8 cellular contexts compared by ENCODE assay signal in the genomic region with DNA sequence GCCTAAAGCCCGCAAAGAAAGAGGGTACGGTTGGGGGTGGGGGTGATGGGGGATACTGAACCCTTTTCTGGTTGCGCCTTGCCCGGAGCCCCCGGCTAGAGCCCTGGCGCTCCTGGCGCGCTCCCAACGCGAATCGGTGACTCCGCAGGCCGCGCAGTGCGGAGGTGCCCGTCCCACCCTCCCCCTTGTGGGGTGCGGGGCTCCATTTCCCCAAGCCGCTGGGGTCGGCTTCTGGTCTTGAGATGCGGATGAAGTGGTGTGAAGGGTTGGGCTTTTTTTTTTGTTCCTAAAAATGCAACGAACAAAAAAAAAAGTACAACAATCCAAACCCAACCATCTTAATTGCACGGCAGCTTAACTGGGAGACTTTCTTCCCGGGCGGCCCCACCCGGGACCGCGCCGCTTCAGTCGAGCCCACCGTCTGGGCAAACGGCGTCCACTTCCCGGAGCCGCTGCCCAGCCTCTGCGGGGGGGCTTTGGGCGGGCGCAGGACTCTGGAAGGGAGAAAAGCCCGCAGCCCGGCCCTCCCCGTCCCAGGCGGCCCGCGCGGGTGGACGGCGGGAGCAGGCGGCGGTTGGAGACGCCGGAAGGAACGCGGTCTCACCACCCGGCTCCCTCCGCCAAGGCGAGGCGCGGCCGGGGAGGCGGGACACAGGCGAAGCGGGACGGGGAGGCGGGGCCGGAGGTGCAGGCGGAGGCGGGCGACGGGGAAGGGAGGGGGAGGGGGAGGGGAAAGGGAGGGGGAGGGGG. TPM values are rescaled to one million over a fixed set of nuclear protein-coding genes. Genes with fewer than 3 reads are reported as not detected.
DNase-seq lines count a peak whose midpoint lies in the region; TF ChIP-seq lines count a peak whose summit lies in the region.

No MANE protein-coding gene starts in this region.

- 1 to 2% methylated on average over 23 to 58 of the region's 68 CpGs for WGBS in GM23248 (ENCODE audit: low coverage in 1 of 2, low lambda C conversion rate in 2 of 2, missing lambda C conversion rate in 2 of 2), 2 experiments
- 0 to 1% methylated on average over 32 to 34 of the region's 68 CpGs for WGBS in thyroid gland, 2 donors

- H4K20me1 ChIP-seq in GM23248 (ENCODE audit: insufficient read depth): no peaks in the 10 kb centered on the region
- H4K20me1 ChIP-seq in Loucy (ENCODE audit: insufficient read depth, low read length, poor library complexity, severe bottlenecking): peaks cover 36% of the 10 kb centered on the region
- H4K20me1 ChIP-seq in SU-DHL-6 (ENCODE audit: low read depth, low read length): no peaks in the 10 kb centered on the region

- H3K27ac ChIP-seq in GM23248: peak overlapping the region; percentile 90
- H3K27ac ChIP-seq in SU-DHL-6 (ENCODE audit: low read depth, low read length): peak overlapping the region; percentile 83
- H3K27ac ChIP-seq in cardiac muscle cell: peak overlapping the region; percentile 92
- peak overlapping the region; percentile 91 for H3K27ac ChIP-seq in parathyroid adenoma
- H3K27ac ChIP-seq in thyroid gland: peak overlapping the region; percentile 95 to 98 (median 96)

- H3K4me2 ChIP-seq in GM23248 (ENCODE audit: unreplicated experiment): peak overlapping the region; percentile 83
- peak overlapping the region; percentile 78 for H3K4me2 ChIP-seq in Loucy (ENCODE audit: low read depth, low read length, poor library complexity, severe bottlenecking)
- peak overlapping the region; percentile 82 for H3K4me2 ChIP-seq in SU-DHL-6 (ENCODE audit: low read depth, low read length, poor library complexity, severe bottlenecking)
- peak overlapping the region; percentile 71 for H3K4me2 ChIP-seq in parathyroid adenoma (ENCODE audit: low read length)

- no peak for TF ChIP-seq CTCF in Loucy (conservative IDR thresholded peaks at IDR 0.05; ENCODE audit: low read length)
- no peak for TF ChIP-seq CTCF in SU-DHL-6 (IDR thresholded peaks at IDR 0.05; ENCODE audit: insufficient read depth, low read length, poor library complexity, severe bottlenecking)
- no peak for TF ChIP-seq CTCF in cardiac muscle cell (IDR thresholded peaks at IDR 0.05; ENCODE audit: low read depth, low read length)
- TF ChIP-seq CTCF in parathyroid adenoma (IDR thresholded peaks at IDR 0.05): no peak
- no peak for TF ChIP-seq CTCF in thyroid gland (IDR thresholded peaks at IDR 0.05)

- H3F3A ChIP-seq in GM23248 (ENCODE audit: insufficient read depth): peaks cover 19% of the 10 kb centered on the region
- H3F3A ChIP-seq in Loucy (ENCODE audit: low read depth): no peaks in the 10 kb centered on the region
- H3F3A ChIP-seq in SU-DHL-6 (ENCODE audit: insufficient read depth): peaks cover 25% of the 10 kb centered on the region

- H3K4me1 ChIP-seq in GM23248 (ENCODE audit: insufficient read depth) (peaks cover 23% of the 10 kb centered on the region), Loucy (ENCODE audit: insufficient read depth, low read length, poor library complexity, severe bottlenecking) (peaks cover 42% of the 10 kb centered on the region), cardiac muscle cell (ENCODE audit: low read depth) (peaks cover 9% of the 10 kb centered on the region), parathyroid adenoma (peaks cover 8% of the 10 kb centered on the region), thyroid gland (peaks cover 27 to 32% of the 10 kb centered on the region in 2 donors)

- H3K9me3 ChIP-seq in GM23248 (ENCODE audit: low read depth): no peaks in the 10 kb centered on the region
- H3K9me3 ChIP-seq in Loucy (ENCODE audit: insufficient read depth, low read depth, low read length): no peaks in the 10 kb centered on the region
- H3K9me3 ChIP-seq in SU-DHL-6 (ENCODE audit: insufficient read depth, low read length): no peaks in the 10 kb centered on the region
- no peaks in the 10 kb centered on the region for H3K9me3 ChIP-seq in cardiac muscle cell (ENCODE audit: low read depth)
- no peaks in the 10 kb centered on the region for H3K9me3 ChIP-seq in parathyroid adenoma (ENCODE audit: control insufficient read depth, low read length)
- H3K9me3 ChIP-seq in thyroid gland: no peaks in the 10 kb centered on the region

- in situ Hi-C loops in GM23248 (cut with MboI): loop anchor here (25.0 kb wide), 2 partner anchors 541 to 816 kb away; no protein-coding TSS in a partner anchor

- H3K36me3 ChIP-seq in GM23248 (ENCODE audit: low read depth) (peaks cover 25% of the 10 kb centered on the region), Loucy (ENCODE audit: insufficient read depth, low read length) (peaks cover 3% of the 10 kb centered on the region; the same call in 1 of the 2 replicates), SU-DHL-6 (ENCODE audit: low read length) (peaks cover 23% of the 10 kb centered on the region; the same call in 1 of the 2 replicates), cardiac muscle cell (peaks cover 11% of the 10 kb centered on the region), parathyroid adenoma (ENCODE audit: control insufficient read depth, insufficient read depth, low read length) (peaks cover 3% of the 10 kb centered on the region), thyroid gland (no peaks in the 10 kb centered on the region)

- DNase-seq in EH (ENCODE audit: low read depth): peak; percentile 92
- peak; percentile 98 for DNase-seq in GM23248
- DNase-seq in activated naive CD8-positive, alpha-beta T cell treated with anti-CD3 and anti-CD28 coated beads, Interleukin-2, amount 50 U/mL, for 16 hours (ENCODE audit: low read depth, low spot score): peak; percentile 66
- DNase-seq in cardiac muscle cell (ENCODE audit: low read depth in 1 of 2, low spot score in 1 of 2): peak; percentile 96 to 98
- peak; percentile 92 to 94 for DNase-seq in thyroid gland

- peak overlapping the region; percentile 98 for H3K9ac ChIP-seq in GM23248
- H3K9ac ChIP-seq in Loucy (ENCODE audit: low read depth, low read length, poor library complexity, severe bottlenecking): peak overlapping the region; percentile 96
- peak overlapping the region; percentile 90 for H3K9ac ChIP-seq in SU-DHL-6 (ENCODE audit: low read length)
- H3K9ac ChIP-seq in parathyroid adenoma: no peak overlapping the region

- H3K9me2 ChIP-seq in GM23248 (ENCODE audit: insufficient read depth) (no peaks in the 10 kb centered on the region), Loucy (replicated peaks; ENCODE audit: low read depth, low read length) (no peaks in the 10 kb centered on the region), SU-DHL-6 (replicated peaks; ENCODE audit: insufficient read depth, low read length) (no peaks in the 10 kb centered on the region)

- TF ChIP-seq POLR2A in thyroid gland (IDR thresholded peaks at IDR 0.05): peak in 1 of 2 donors; percentile 75

- H3K4me3 ChIP-seq in GM23248: peak overlapping the region; percentile 93
- H3K4me3 ChIP-seq in Loucy (ENCODE audit: low read length, poor library complexity, severe bottlenecking): peak overlapping the region; percentile 84
- H3K4me3 ChIP-seq in SU-DHL-6 (ENCODE audit: insufficient read depth, low read length, poor library complexity, severe bottlenecking): peak overlapping the region; percentile 87
- H3K4me3 ChIP-seq in cardiac muscle cell: peak overlapping the region; percentile 91
- H3K4me3 ChIP-seq in parathyroid adenoma (ENCODE audit: low read depth, low read length): peak overlapping the region; percentile 66
- H3K4me3 ChIP-seq in thyroid gland (replicated peaks in 1 of 3): peak overlapping the region; percentile 42 to 93 (median 90)

- H2AFZ ChIP-seq in GM23248 (peak overlapping the region; percentile 87), Loucy (ENCODE audit: low read length) (peak overlapping the region; percentile 88), SU-DHL-6 (ENCODE audit: low read depth, low read length, severe bottlenecking) (peak overlapping the region; percentile 97), parathyroid adenoma (peak overlapping the region; percentile 88)

- H3K27me3 ChIP-seq in GM23248 (replicated peaks; ENCODE audit: insufficient read depth): no peaks in the 10 kb centered on the region
- no peaks in the 10 kb centered on the region for H3K27me3 ChIP-seq in Loucy (ENCODE audit: insufficient read depth, low read length, poor library complexity, severe bottlenecking)
- no peaks in the 10 kb centered on the region for H3K27me3 ChIP-seq in SU-DHL-6 (ENCODE audit: low read length)
- no peaks in the 10 kb centered on the region for H3K27me3 ChIP-seq in cardiac muscle cell
- no peaks in the 10 kb centered on the region for H3K27me3 ChIP-seq in parathyroid adenoma (ENCODE audit: control insufficient read depth, insufficient read depth, low read length)
- no peaks in the 10 kb centered on the region for H3K27me3 ChIP-seq in thyroid gland

- intact Hi-C loops in thyroid gland (cut with DNase I): loop anchor here (10.0 kb wide), 2 partner anchors 88 to 128 kb away; no protein-coding TSS in a partner anchor

- peaks cover 39% of the 10 kb centered on the region for H3K79me2 ChIP-seq in GM23248 (ENCODE audit: insufficient read depth)
- H3K79me2 ChIP-seq in Loucy (ENCODE audit: insufficient read depth, low read length): peaks cover 46% of the 10 kb centered on the region
- H3K79me2 ChIP-seq in SU-DHL-6 (ENCODE audit: insufficient read depth, low read length): peaks cover 40% of the 10 kb centered on the region
- peaks cover 3% of the 10 kb centered on the region for H3K79me2 ChIP-seq in parathyroid adenoma

RNA-seq across cellular contexts. Expression of gene TRIM13, which starts 0.5 kb away (rescaled TPM):
- total RNA-seq in GM23248 (2014; rRNA removed; shearing (Covaris generic)): 20.2 and 22.3 TPM in 2 replicates
- polyA plus RNA-seq in GM23248 (2016; fragmentation: Nextera tagmentation; extraction: Ambion mirVana) (24.0 and 24.3 TPM in 2 replicates), cardiac muscle cell (19.1 and 27.6 TPM in 2 replicates)
- total RNA-seq in cardiac muscle cell (13.7 and 18.4 TPM in 2 replicates), thyroid gland (10 to 100 TPM; 24.5 to 38.7 (median 29.0) TPM)

RNA-seq across cellular contexts. Expression of gene KCNRG, which starts 18.9 kb away (rescaled TPM):
- 0.97 TPM in 1 of 2 replicates, not detected in the other for total RNA-seq in GM23248 (2014; rRNA removed; shearing (Covaris generic))
- polyA plus RNA-seq in GM23248 (2016; fragmentation: Nextera tagmentation; extraction: Ambion mirVana) (0.15 and 0.30 TPM in 2 replicates), cardiac muscle cell (0.31 TPM in 1 of 2 replicates, not detected in the other)
- total RNA-seq in cardiac muscle cell (0.69 and 1.9 TPM in 2 replicates), thyroid gland (1 to 10 TPM; 1.0 to 5.8 (median 2.6) TPM)

Comparison
In these comparisons a context has a peak if more than half of its experiments do, and no peak if none do; other contexts are left out.
1. Peak in every context shown above with its lines: DNase-seq, H3K4me3 ChIP-seq and H3K27ac ChIP-seq.